Comparison of ENCODE assay signal across 1 cellular context in the genomic region with DNA sequence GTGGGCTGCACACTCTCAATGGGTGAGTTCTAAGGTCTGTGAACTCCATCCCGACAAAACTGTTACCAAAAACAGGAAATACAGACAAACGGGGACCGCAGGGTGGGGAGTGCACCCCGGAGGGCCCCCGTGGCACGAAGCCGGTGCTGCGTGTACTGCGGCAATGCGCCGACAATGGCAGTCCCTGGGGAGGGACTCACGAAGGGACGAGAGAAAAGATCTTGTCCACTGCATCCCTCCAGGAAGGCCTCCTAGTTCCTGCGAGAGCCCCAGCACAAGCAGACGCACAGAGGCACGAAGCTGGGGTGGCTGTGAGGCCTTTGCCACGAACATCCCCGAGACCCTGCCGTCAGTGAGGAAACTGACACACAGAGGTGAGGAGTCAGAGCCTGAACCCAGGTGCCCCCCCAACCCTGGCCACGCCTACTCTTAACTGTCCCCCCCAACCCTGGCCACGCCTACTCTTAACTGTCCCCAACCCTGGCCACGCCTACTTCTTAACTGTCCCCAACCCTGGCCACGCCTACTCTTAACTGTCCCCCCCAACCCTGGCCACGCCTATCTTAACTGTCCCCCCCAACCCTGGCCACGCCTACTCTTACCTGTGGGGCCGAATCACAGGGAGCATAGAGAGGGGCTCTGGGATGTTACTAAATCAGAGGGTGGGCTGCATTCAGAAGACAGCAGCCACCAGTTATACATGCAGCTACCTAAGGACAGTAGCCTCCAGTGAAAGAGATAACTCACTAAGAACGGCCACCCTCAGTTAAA.
TF ChIP-seq lines count a peak whose summit lies in the region.

No MANE protein-coding gene starts in this region.

TF ChIP-seq in HepG2, 621 proteins besides CTCF, POLR2A, EP300 and RAD21:
- TF ChIP-seq ZFY (CRISPR knock-in tag; IDR thresholded peaks at IDR 0.05): no peak
- TF ChIP-seq, protein P1, sequence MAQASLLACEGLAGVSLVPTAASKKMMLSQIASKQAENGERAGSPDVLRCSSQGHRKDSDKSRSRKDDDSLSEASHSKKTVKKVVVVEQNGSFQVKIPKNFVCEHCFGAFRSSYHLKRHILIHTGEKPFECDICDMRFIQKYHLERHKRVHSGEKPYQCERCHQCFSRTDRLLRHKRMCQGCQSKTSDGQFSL (CRISPR knock-in tag; IDR thresholded peaks at IDR 0.05): 0 out of 2 replicates have a peak, but pooled peaks have one; percentile 38
